ENCODE assay signal across 8 cellular contexts in the genomic region with DNA sequence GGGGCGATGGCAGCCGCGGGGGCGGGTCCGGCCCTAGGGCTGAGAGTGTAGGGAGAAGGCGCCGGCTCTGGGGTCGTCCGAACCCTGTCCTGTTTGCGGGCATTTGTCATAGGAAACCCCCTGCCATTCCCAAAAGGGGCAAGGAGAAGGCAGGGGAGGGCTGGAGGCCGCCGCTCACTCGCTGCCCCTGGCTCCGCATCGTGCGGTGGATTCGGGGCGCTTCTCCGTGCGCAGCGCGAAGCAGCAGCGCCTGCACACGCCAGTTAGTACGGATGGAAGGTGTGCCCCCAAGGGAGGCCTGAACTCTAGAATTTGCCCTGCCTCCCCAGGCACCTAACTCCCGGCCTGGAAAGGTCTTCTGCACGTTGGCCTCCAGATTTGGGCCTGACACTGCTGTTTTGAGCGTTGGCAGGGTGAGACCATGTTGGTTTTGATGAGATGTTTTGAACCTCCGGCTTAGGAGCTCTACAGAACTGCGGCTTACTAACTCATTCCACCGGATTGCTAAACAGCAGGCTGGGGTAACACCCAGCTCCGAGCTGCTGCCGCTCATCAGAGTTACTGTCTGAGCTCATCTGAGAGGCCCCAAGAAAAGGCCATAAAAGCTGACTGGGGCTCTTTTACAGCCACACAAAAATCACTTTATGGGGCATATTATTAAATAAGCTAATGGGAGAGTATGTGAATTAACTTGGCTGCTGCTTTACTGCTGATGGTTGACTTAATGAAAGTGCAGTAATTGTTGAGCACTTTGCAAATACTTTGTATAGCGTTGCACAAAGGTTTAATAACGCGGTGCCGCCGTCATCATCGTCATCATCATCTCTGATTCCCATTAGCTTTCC. TPM values are rescaled to one million over a fixed set of nuclear protein-coding genes. Genes with fewer than 3 reads are reported as not detected.
DNase-seq lines count a peak whose midpoint lies in the region; ATAC-seq and TF ChIP-seq lines count a peak whose summit lies in the region.

No MANE protein-coding gene starts in this region.

- CTCF ChIA-PET in SK-N-SH (lab: Yijun Ruan, JAX), result interaction anchor here (1.2 kb wide), 1 partner anchor 304 kb away, joined by 3 read pairs; no protein-coding TSS in a partner anchor

- H3F3A ChIP-seq in SK-N-SH (replicated peaks; ENCODE audit: insufficient read depth), result peaks cover 5% of the 10 kb centered on the region

- POLR2A ChIA-PET in SK-N-SH (lab: Yijun Ruan, JAX), result no interaction called here

- no peaks in the 10 kb centered on the region for H3K9me3 Mint-ChIP-seq in central memory CD8-positive, alpha-beta T cell

- H3K9me2 ChIP-seq in SK-N-SH, result no peaks in the 10 kb centered on the region

- H3K27me3 ChIP-seq in SK-N-SH (ENCODE audit: insufficient read depth), result 0 out of 2 replicates have a peak, but pooled peaks cover 4% of the 10 kb centered on the region

- no peak for TF ChIP-seq EP300 in SK-N-SH (IDR thresholded peaks at IDR 0.05; ENCODE audit: borderline replicate concordance in 1 of 2, low read depth in 1 of 2, low read length in 1 of 2)

- H3K79me2 ChIP-seq in SK-N-SH (ENCODE audit: insufficient read depth), result no peaks in the 10 kb centered on the region; the same call in 1 of the 2 replicates

- H3K27ac ChIP-seq in SK-N-SH (ENCODE audit: low read depth in 2 of 2, low read length in 1 of 2), result no peak overlapping the region

- H3K4me1 Mint-ChIP-seq in central memory CD8-positive, alpha-beta T cell, result peaks cover 65% of the 10 kb centered on the region

- peak overlapping the region; percentile 65 for H3K9ac ChIP-seq in SK-N-SH

- H3K36me3 Mint-ChIP-seq in central memory CD8-positive, alpha-beta T cell (ENCODE audit: insufficient read depth), result peaks cover 3% of the 10 kb centered on the region

- H3K4me3 Mint-ChIP-seq in central memory CD8-positive, alpha-beta T cell, result peak overlapping the region; percentile 86

- whole genome bisulfite sequencing in SK-N-SH (ENCODE audit: low lambda C conversion rate), result 60% methylated on average over 12 of the region's 39 CpGs

- no peak for TF ChIP-seq RAD21 in SK-N-SH (IDR thresholded peaks at IDR 0.05; ENCODE audit: low read length)

- peaks cover 22% of the 10 kb centered on the region for H3K27me3 Mint-ChIP-seq in central memory CD8-positive, alpha-beta T cell

- H3K9me3 ChIP-seq in SK-N-SH, result no peaks in the 10 kb centered on the region

- TF ChIP-seq CTCF in SK-N-SH (IDR thresholded peaks at IDR 0.05), result no peak

- H3K4me2 ChIP-seq in SK-N-SH, result peak overlapping the region; percentile 100

- DNase-seq in NCI-H526 (lab: John Stamatoyannopoulos, UW) (peak; percentile 41 to 48), NCI-H526 treated with DMSO at 0.1 percent for 48 hours (lab: John Stamatoyannopoulos, UW) (no peak), SK-N-SH (peak; percentile 70), left kidney (ENCODE audit: low read depth, low spot score) (peak; percentile 48), NCI-H2196 treated with DMSO at 0.1 percent for 48 hours (lab: John Stamatoyannopoulos, UW; ENCODE audit: unreplicated experiment) (no peak)
- no peak for DNase-seq in central memory CD8-positive, alpha-beta T cell (ENCODE audit: low spot score in 2 of 2)
- peak; percentile 30 for DNase-seq in stimulated activated CD4-positive, alpha-beta T cell treated with anti-CD3 and anti-CD28 coated beads, Interleukin-4, amount 100 ng/mL, for 1 hour

- peak overlapping the region; percentile 97 for H2AFZ ChIP-seq in SK-N-SH (ENCODE audit: low read depth)

- no peaks in the 10 kb centered on the region for H4K20me1 ChIP-seq in SK-N-SH (ENCODE audit: insufficient read depth)

- peaks cover 10 to 21% of the 10 kb centered on the region in 2 experiments; a peak in 3 of 4 replicates for H3K4me1 ChIP-seq in SK-N-SH (ENCODE audit: control insufficient read depth in 1 of 2, insufficient read depth in 2 of 2, low read depth in 1 of 2, low read length in 1 of 2)

- peak overlapping the region; percentile 77 to 95 for H3K4me3 ChIP-seq in SK-N-SH (ENCODE audit: low read depth in 2 of 2, low read length in 1 of 2)

- peak overlapping the region; percentile 72 for H3K27ac Mint-ChIP-seq in central memory CD8-positive, alpha-beta T cell (ENCODE audit: low read depth)

- H3K36me3 ChIP-seq in SK-N-SH (replicated peaks in 1 of 2; ENCODE audit: control insufficient read depth in 1 of 2, insufficient read depth in 2 of 2, low read length in 1 of 2), result no peaks in the 10 kb centered on the region

- ATAC-seq in HG02981 (IDR thresholded peaks at IDR 0.05; ENCODE audit: unreplicated experiment), result peak; percentile 26
- ATAC-seq in central memory CD8-positive, alpha-beta T cell (replicated peaks; ENCODE audit: extremely low read depth, poor library complexity, severe bottlenecking), result peak; percentile 55

TF ChIP-seq in SK-N-SH, 30 proteins besides CTCF, POLR2A, EP300 and RAD21:
- TF ChIP-seq RXRA (IDR thresholded peaks at IDR 0.05; ENCODE audit: borderline replicate concordance, low read depth), result no peak
- TF ChIP-seq, protein P1, sequence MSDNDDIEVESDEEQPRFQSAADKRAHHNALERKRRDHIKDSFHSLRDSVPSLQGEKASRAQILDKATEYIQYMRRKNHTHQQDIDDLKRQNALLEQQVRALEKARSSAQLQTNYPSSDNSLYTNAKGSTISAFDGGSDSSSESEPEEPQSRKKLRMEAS (IDR thresholded peaks at IDR 0.05; ENCODE audit: low read depth), result peak; percentile 4; the same call in 1 of the 2 replicates
- TF ChIP-seq YY1 (IDR thresholded peaks at IDR 0.05; ENCODE audit: low read depth), result no peak

RNA-seq across cellular contexts. Expression of gene GPR137B, which starts 1.0 kb away (rescaled TPM):
- 4.9 and 7.0 TPM in 2 replicates for polyA plus RNA-seq in SK-N-SH (2012; rRNA removed)
- 9.9 and 10.6 TPM in 2 replicates for polyA plus RNA-seq in SK-N-SH (2012; cell fraction: cytosol; rRNA removed)
- polyA plus RNA-seq in SK-N-SH (2012; cell fraction: nucleus; rRNA removed), result 2.9 and 4.0 TPM in 2 replicates

Comparison
In these comparisons a context has a peak if more than half of its experiments do, and no peak if none do; other contexts are left out.
1. DNase-seq: peak in NCI-H526 (2 of 2), SK-N-SH (single experiment), left kidney (single experiment) and stimulated activated CD4-positive, alpha-beta T cell treated with anti-CD3 and anti-CD28 coated beads, Interleukin-4, amount 100 ng/mL, for 1 hour (single experiment); none in NCI-H526 treated with DMSO at 0.1 percent for 48 hours (single experiment), central memory CD8-positive, alpha-beta T cell (0 of 2) and NCI-H2196 treated with DMSO at 0.1 percent for 48 hours (single experiment).